Comparison of ENCODE assay signal across 19 cellular contexts in the genomic region with DNA sequence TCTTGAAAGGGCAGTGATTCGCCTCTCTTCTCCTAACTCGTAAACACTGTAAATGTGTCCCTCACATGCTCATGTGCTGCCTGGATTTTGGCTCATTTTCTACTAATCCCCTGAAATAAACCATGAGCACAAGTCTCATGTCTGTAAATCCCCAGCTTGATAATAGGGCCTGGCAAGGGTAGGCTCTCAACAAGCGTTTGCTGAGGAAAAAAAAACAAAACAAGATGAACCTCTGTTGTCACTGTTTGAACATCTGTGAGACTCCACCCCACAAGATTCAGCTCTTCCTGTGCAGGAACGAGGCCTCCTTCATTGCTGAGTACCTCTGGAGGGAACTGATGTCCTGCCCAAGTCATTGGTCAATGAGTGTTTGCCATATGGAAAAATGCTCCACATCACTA. TPM values are rescaled to one million over a fixed set of nuclear protein-coding genes. Genes with fewer than 3 reads are reported as not detected.
A peak's percentile ranks its signal among the peaks of the same experiment; 100 is the strongest.
DNase-seq lines count a peak whose midpoint lies in the region; FAIRE-seq and TF ChIP-seq lines count a peak whose summit lies in the region.
"Had no signal": no experiment of that assay in that cellular context is flagged by ENCODE, and none has a peak within 500 bp of the region (broad histone marks: within the 10 kb centered on the region; RNA-seq: fewer than 3 reads in every experiment).

No MANE protein-coding gene starts in this region.

- H3K9ac ChIP-seq in HUES48 (ENCODE audit: low read depth, low read length) = no peak overlapping the region
- H3K9ac ChIP-seq in keratinocyte (ENCODE audit: control insufficient read depth, extremely low read depth, insufficient read depth, low read length) = no peak overlapping the region

- FAIRE-seq in keratinocyte (lab: Jason Lieb, UNC) = no peak
- FAIRE-seq: HepG2 had no signal

- H3K4me1 Mint-ChIP-seq in brain = peaks cover 26% of the 10 kb centered on the region

- H3K4me1 ChIP-seq in HUES48 (ENCODE audit: control insufficient read depth, insufficient read depth, low read length) (peaks cover 38% of the 10 kb centered on the region), keratinocyte (ENCODE audit: control insufficient read depth, extremely low read depth, insufficient read depth, low read length) (peaks cover 22% of the 10 kb centered on the region)
- H3K4me1 ChIP-seq: SJSA1 had no signal

- no peaks in the 10 kb centered on the region for H4K20me1 ChIP-seq in keratinocyte (ENCODE audit: control insufficient read depth, extremely low read depth, insufficient read depth, low read length)

- no peak overlapping the region for H3K4me3 ChIP-seq in HUES48 (ENCODE audit: low read depth, low read length)
- H3K4me3 ChIP-seq in keratinocyte (ENCODE audit: control insufficient read depth in 2 of 3, extremely low read depth in 1 of 3, insufficient read depth in 2 of 3, low read depth in 1 of 3, low read length in 3 of 3) = no peak overlapping the region
- H3K4me3 ChIP-seq: esophagus squamous epithelium, MG63, SJSA1 had no signal

- H3K27ac Mint-ChIP-seq in brain = peak overlapping the region in 3 of 5 experiments; percentile 82 to 92 (median 86)

- no peak for TF ChIP-seq CTCF in brain (conservative IDR thresholded peaks at IDR 0.05)
- TF ChIP-seq CTCF in keratinocyte (optimal IDR thresholded peaks at IDR 0.05 in 1 of 3, IDR thresholded peaks at IDR 0.05 in 1 of 3, conservative IDR thresholded peaks at IDR 0.05 in 1 of 3; ENCODE audit: extremely low read depth in 1 of 3, insufficient read depth in 2 of 3, low read length in 3 of 3) = no peak

- no peaks in the 10 kb centered on the region for H3K79me2 ChIP-seq in keratinocyte (ENCODE audit: control insufficient read depth, insufficient read depth, low read length)

- no peak overlapping the region for H3K4me2 ChIP-seq in keratinocyte (ENCODE audit: control insufficient read depth, extremely low read depth, insufficient read depth, low read depth, low read length)

- H2AFZ ChIP-seq in keratinocyte (ENCODE audit: control insufficient read depth, low read length) = no peak overlapping the region

- H3K36me3 ChIP-seq in HUES48 (ENCODE audit: control insufficient read depth, insufficient read depth, low read length) (no peaks in the 10 kb centered on the region), keratinocyte (ENCODE audit: control insufficient read depth in 2 of 2, extremely low read depth in 1 of 2, insufficient read depth in 2 of 2, low read length in 2 of 2) (no peaks in the 10 kb centered on the region)
- H3K36me3 ChIP-seq: esophagus squamous epithelium, MG63, SJSA1 had no signal

- H3K4me3 Mint-ChIP-seq in brain = peak overlapping the region in 2 of 5 experiments; percentile 16 to 42

- dilution Hi-C loops in keratinocyte (cut with MboI; ENCODE audit: extremely low pct_ligation_motif_present, low sequenced_read_pairs) = no loop called here

- H3K9me3 ChIP-seq in HUES48 (ENCODE audit: control insufficient read depth, insufficient read depth, low read length) (no peaks in the 10 kb centered on the region), keratinocyte (ENCODE audit: control insufficient read depth, low read depth, low read length) (no peaks in the 10 kb centered on the region)
- H3K9me3 ChIP-seq: esophagus squamous epithelium, MG63, SJSA1 had no signal

- peaks cover 2% of the 10 kb centered on the region; the same call in 1 of the 2 replicates for H3K27me3 ChIP-seq in HUES48 (ENCODE audit: control insufficient read depth, insufficient read depth, low read length)
- no peaks in the 10 kb centered on the region for H3K27me3 ChIP-seq in keratinocyte (ENCODE audit: control insufficient read depth, extremely low read depth, insufficient read depth, low read length)
- H3K27me3 ChIP-seq: SJSA1 had no signal

- H3K9me1 ChIP-seq in keratinocyte (ENCODE audit: control insufficient read depth, extremely low read depth, insufficient read depth, low read length) = no peaks in the 10 kb centered on the region

- H3K27me3 Mint-ChIP-seq in brain = peaks cover 62% of the 10 kb centered on the region

- no peaks in the 10 kb centered on the region for H3K36me3 Mint-ChIP-seq in brain

- peak overlapping the region; percentile 44 for H3K27ac ChIP-seq in HUES48 (ENCODE audit: low read depth, low read length)
- peak overlapping the region; percentile 46 for H3K27ac ChIP-seq in keratinocyte (ENCODE audit: control insufficient read depth, insufficient read depth, low read length)
- H3K27ac ChIP-seq: esophagus squamous epithelium, SJSA1 had no signal

- H3K9me3 Mint-ChIP-seq in brain = peaks cover 0 to 17% (median 0%) of the 10 kb centered on the region in 5 experiments

- DNase-seq in A172 (ENCODE audit: low spot score) = peak; percentile 26
- no peak for DNase-seq in keratinocyte (ENCODE audit: low read depth, low spot score)
- no peak for DNase-seq in activated T-cell treated with anti-CD3 and anti-CD28 coated beads, Interleukin-2, amount 50 U/mL, for 1 hour
- no peak for DNase-seq in UCSD-AML1 (lab: John Stamatoyannopoulos, UW; ENCODE audit: unreplicated experiment)
- DNase-seq in NCI-H146 (lab: John Stamatoyannopoulos, UW) = no peak
- no peak for DNase-seq in activated gamma-delta T cell (lab: John Stamatoyannopoulos, UW)
- DNase-seq: 8988T, C1 segment of cervical spinal cord, esophagus squamous epithelium, hippocampal formation, NCI-H2029, NCI-H524, OCI-M1 had no signal

RNA-seq across cellular contexts. Expression of a gene that starts 4.5 kb away (rescaled TPM):
- total RNA-seq in A172 (2014; rRNA removed; shearing (Covaris generic)) = not detected in 2 replicates
- 18.2 TPM for polyA plus RNA-seq in brain (ENCODE audit: insufficient read depth, low read depth, low replicate concordance)
- polyA plus RNA-seq in keratinocyte = 24.7 to 37.0 TPM (median 34.3 TPM) in 3 replicates
- polyA plus RNA-seq in keratinocyte (2011; ENCODE audit: low read depth) = 12.8 TPM
- 20.8 and 23.9 TPM in 2 replicates for polyA plus RNA-seq in keratinocyte (2011; cell fraction: cytosol; rRNA removed)
- 60.6 and 68.5 TPM in 2 replicates for polyA plus RNA-seq in keratinocyte (2011; cell fraction: nucleus; rRNA removed)
- 33.2 and 59.8 TPM in 2 replicates for polyA plus RNA-seq in keratinocyte (2012; ENCODE audit: low replicate concordance)
- polyA minus RNA-seq in keratinocyte = 27.3 to 49.0 TPM (median 47.8 TPM) in 3 replicates
- 17.1 TPM for polyA minus RNA-seq in keratinocyte (2011; cell fraction: cytosol; rRNA and poly(A)+ RNA removed)
- 12.7 and 17.5 TPM in 2 replicates for polyA minus RNA-seq in keratinocyte (2011; cell fraction: nucleus; rRNA and poly(A)+ RNA removed)

RNA-seq across cellular contexts. Expression of a gene that starts 28.5 kb away (rescaled TPM):
- not detected in 2 replicates for total RNA-seq in A172 (2014; rRNA removed; shearing (Covaris generic))
- polyA plus RNA-seq in brain (ENCODE audit: insufficient read depth, low read depth, low replicate concordance) (not detected), keratinocyte (1.7 to 8.1 TPM (median 2.8 TPM) in 3 replicates)
- polyA plus RNA-seq in keratinocyte (2011; ENCODE audit: low read depth) = 9.8 TPM
- 0.23 and 0.66 TPM in 2 replicates for polyA plus RNA-seq in keratinocyte (2011; cell fraction: cytosol; rRNA removed)
- polyA plus RNA-seq in keratinocyte (2011; cell fraction: nucleus; rRNA removed) = 38.0 and 53.4 TPM in 2 replicates
- 0.28 and 6.6 TPM in 2 replicates for polyA plus RNA-seq in keratinocyte (2012; ENCODE audit: low replicate concordance)
- polyA minus RNA-seq in keratinocyte = 4.9 to 11.0 TPM (median 10.3 TPM) in 3 replicates
- not detected for polyA minus RNA-seq in keratinocyte (2011; cell fraction: cytosol; rRNA and poly(A)+ RNA removed)
- 6.4 and 14.7 TPM in 2 replicates for polyA minus RNA-seq in keratinocyte (2011; cell fraction: nucleus; rRNA and poly(A)+ RNA removed)
- total RNA-seq: cardiac septum, HepG2 had no signal
- polyA plus RNA-seq: HepG2 had no signal
